25 cellular contexts compared by ENCODE assay signal in the genomic region with DNA sequence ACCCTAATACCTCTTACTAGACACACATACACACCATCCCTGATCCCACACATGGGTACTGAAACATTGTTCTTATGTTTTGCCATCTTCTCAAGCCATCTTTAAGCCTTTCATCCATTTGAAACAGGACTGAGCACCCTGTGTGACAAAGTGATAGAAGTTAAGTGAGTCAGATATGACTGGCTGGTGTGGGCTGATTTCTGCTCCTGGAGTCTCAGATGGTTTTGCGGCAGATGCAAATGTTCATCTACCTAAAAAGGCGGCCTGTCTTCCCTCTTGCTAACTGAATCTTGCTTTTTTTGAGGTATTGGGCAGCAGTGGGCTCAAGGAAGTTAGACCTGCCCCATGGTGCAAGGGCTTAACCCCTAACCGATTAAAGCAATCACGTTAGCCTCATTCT.
"Had no signal": no experiment of that assay in that cellular context is flagged by ENCODE, and none has a peak within 500 bp of the region (broad histone marks: within the 10 kb centered on the region; RNA-seq: fewer than 3 reads in every experiment).

No MANE protein-coding gene starts in this region.

- H3K4me1 Mint-ChIP-seq: memory B cell; natural killer cell; stimulated activated naive B cell treated with anti-CD40 and anti-IgM and Interleukin-4, amounts not matched to agents 10 μg/mL and 1 μg/mL and 100 μg/mL, for 72 hours had no signal

- H3K4me3 Mint-ChIP-seq: memory B cell; natural killer cell; stimulated activated naive B cell treated with anti-CD40 and anti-IgM and Interleukin-4, amounts not matched to agents 10 μg/mL and 1 μg/mL and 100 μg/mL, for 72 hours; stimulated activated naive CD8-positive, alpha-beta T cell treated with anti-CD3 and anti-CD28 coated beads, Interleukin-15, Interleukin-2, amounts not matched to agents 100 ng/mL and 50 ng/mL, for 24 hours had no signal

- H3K36me3 Mint-ChIP-seq: memory B cell; natural killer cell; stimulated activated naive B cell treated with anti-CD40 and anti-IgM and Interleukin-4, amounts not matched to agents 10 μg/mL and 1 μg/mL and 100 μg/mL, for 72 hours had no signal

- ATAC-seq: gastroesophageal sphincter; heart right ventricle; left ventricle myocardium superior; natural killer cell; pancreas; right lobe of liver; stimulated activated naive B cell treated with anti-CD40 and anti-IgM and Interleukin-4, amounts not matched to agents 10 μg/mL and 1 μg/mL and 100 μg/mL, for 72 hours; upper lobe of right lung had no signal

- H3K27me3 ChIP-seq: pancreas, right lobe of liver, tibial nerve, upper lobe of right lung, uterus had no signal

- H3K4me3 ChIP-seq: coronary artery, gastroesophageal sphincter, heart right ventricle, lung, pancreas, right lobe of liver, thoracic aorta, tibial nerve, upper lobe of right lung, uterus had no signal

- H3K27ac ChIP-seq: coronary artery, gastroesophageal sphincter, heart right ventricle, pancreas, right lobe of liver, thoracic aorta, tibial nerve, upper lobe of right lung, uterus had no signal

- H3K36me3 ChIP-seq: gastroesophageal sphincter, heart right ventricle, pancreas, right lobe of liver, thoracic aorta, tibial nerve, upper lobe of right lung, uterus had no signal

- H3K9me3 Mint-ChIP-seq: natural killer cell; stimulated activated naive B cell treated with anti-CD40 and anti-IgM and Interleukin-4, amounts not matched to agents 10 μg/mL and 1 μg/mL and 100 μg/mL, for 72 hours; stimulated activated naive CD8-positive, alpha-beta T cell treated with anti-CD3 and anti-CD28 coated beads, Interleukin-15, Interleukin-2, amounts not matched to agents 100 ng/mL and 50 ng/mL, for 24 hours had no signal

- DNase-seq: dermis blood vessel endothelial cell; effector memory CD4-positive, alpha-beta T cell; foreskin fibroblast; heart right ventricle; hippocampal formation; islet precursor cell; left ventricle myocardium superior; natural killer cell; occipital lobe; pancreas; retina; right lobe of liver; small intestine; stimulated activated CD4-positive, alpha-beta T cell treated with anti-CD3 and anti-CD28 coated beads, Interleukin-15, amount 100 ng/mL, for 24 hours; stimulated activated CD4-positive, alpha-beta T cell treated with anti-CD3 and anti-CD28 coated beads, Interleukin-2, amount 100 ng/mL, for 48 hours; stimulated activated naive B cell treated with anti-CD40 and anti-IgM and Interleukin-4, amounts not matched to agents 10 μg/mL and 1 μg/mL and 100 μg/mL, for 72 hours; upper lobe of right lung; uterus had no signal

- H3K27ac Mint-ChIP-seq: memory B cell; natural killer cell; stimulated activated naive B cell treated with anti-CD40 and anti-IgM and Interleukin-4, amounts not matched to agents 10 μg/mL and 1 μg/mL and 100 μg/mL, for 72 hours; stimulated activated naive CD8-positive, alpha-beta T cell treated with anti-CD3 and anti-CD28 coated beads, Interleukin-15, Interleukin-2, amounts not matched to agents 100 ng/mL and 50 ng/mL, for 24 hours had no signal

- H3K9me3 ChIP-seq: gastroesophageal sphincter, heart right ventricle, pancreas, right lobe of liver, thoracic aorta, tibial nerve, upper lobe of right lung, uterus had no signal

- H3K4me1 ChIP-seq: gastroesophageal sphincter, heart right ventricle, pancreas, right lobe of liver, tibial nerve, upper lobe of right lung, uterus had no signal
